ENCODE assay signal across 8 cellular contexts in genomic region chr18:49588171-49588570, GRCh38.
"Had no signal": no experiment of that assay in that cellular context is flagged by ENCODE, and none has a peak within 500 bp of the region (broad histone marks: within the 10 kb centered on the region; RNA-seq: fewer than 3 reads in every experiment).

No MANE protein-coding gene starts in this region.

- FAIRE-seq: G401.6, GM12878, GM12891, GM12892, GM18507, GM19239 had no signal

- H3K4me3 ChIP-seq: GM12878 had no signal

- DNase-seq: GDM1, GF-D8 had no signal
